ENCODE assay signal across 1 cellular context in the genomic region with DNA sequence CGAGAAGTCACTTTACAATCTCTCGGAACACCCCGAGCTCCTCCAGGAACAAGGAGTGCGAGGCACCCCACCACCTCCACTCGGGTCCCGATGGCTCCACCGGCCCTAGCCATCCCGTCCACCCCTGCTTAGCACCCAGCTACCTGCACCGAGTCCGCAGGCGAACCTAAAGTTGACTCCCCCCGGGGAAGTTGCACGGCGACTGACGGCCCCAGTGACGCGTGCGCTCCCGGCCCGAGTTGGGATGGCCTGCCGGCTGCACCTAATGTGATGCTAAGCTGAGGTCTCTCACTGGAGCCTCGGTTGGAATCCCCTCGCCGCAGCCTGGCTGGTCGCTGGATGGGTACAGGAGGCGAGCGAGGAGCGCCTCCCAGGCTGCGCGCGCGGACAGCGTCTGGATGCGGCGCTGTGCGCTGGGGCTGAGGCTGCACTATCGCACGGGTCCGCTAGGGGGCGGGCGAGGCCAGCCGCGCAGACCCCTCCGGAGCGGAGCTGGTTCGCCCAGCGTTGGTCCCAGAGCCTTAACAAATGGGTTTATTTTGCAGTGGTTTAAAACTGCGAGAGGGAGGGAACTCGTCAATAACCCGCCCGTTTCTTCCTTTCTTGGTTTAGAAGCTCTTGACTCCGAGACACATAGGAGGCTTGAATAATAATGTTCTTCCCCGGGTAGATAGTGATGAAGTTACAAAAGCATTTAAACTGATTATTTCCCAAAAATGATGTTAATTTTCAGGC.
TF ChIP-seq lines count a peak whose summit lies in the region.

Gene OXTR (minus strand): TSS at position 526 of the 735 bp plus-strand sequence. CDS start 1,426 bp downstream, outside the sequence.

TF ChIP-seq in HepG2, 621 proteins besides CTCF, POLR2A, EP300 and RAD21 (continued from another document and continues in another):
- TF ChIP-seq ZNF770 (CRISPR knock-in tag; IDR thresholded peaks at IDR 0.05) (no peak), MLLT10 (CRISPR knock-in tag; IDR thresholded peaks at IDR 0.05) (no peak), CREB3 (CRISPR knock-in tag; IDR thresholded peaks at IDR 0.05) (no peak), ZNF547 (CRISPR knock-in tag; IDR thresholded peaks at IDR 0.05) (0 out of 2 replicates have a peak, but pooled peaks have one; percentile 31), ZC3H13 (CRISPR knock-in tag; IDR thresholded peaks at IDR 0.05) (no peak), ESRRA (CRISPR knock-in tag; IDR thresholded peaks at IDR 0.05; ENCODE audit: low read depth) (0 out of 2 replicates have a peak, but pooled peaks have one; percentile 34), KDM5A (IDR thresholded peaks at IDR 0.05; ENCODE audit: borderline replicate concordance, low read length) (no peak), HNF1B (CRISPR knock-in tag; IDR thresholded peaks at IDR 0.05) (peak; percentile 66; the same call in 1 of the 2 replicates), ELF3 (CRISPR knock-in tag; IDR thresholded peaks at IDR 0.05) (0 out of 2 replicates have a peak, but pooled peaks have one; percentile 21), ZNF282 (IDR thresholded peaks at IDR 0.05; ENCODE audit: partially characterized antibody) (no peak), ZNF776 (CRISPR knock-in tag; IDR thresholded peaks at IDR 0.05) (0 out of 2 replicates have a peak, but pooled peaks have one; percentile 44), UBTF (CRISPR knock-in tag; IDR thresholded peaks at IDR 0.05) (no peak), THYN1 (CRISPR knock-in tag; IDR thresholded peaks at IDR 0.05; ENCODE audit: borderline replicate concordance, low read depth) (no peak), FOXO1 (CRISPR knock-in tag; IDR thresholded peaks at IDR 0.05) (peak; percentile 32), ZMYM3 (CRISPR knock-in tag; IDR thresholded peaks at IDR 0.05) (no peak), ZSCAN21 (CRISPR knock-in tag; IDR thresholded peaks at IDR 0.05; ENCODE audit: borderline replicate concordance) (peak; percentile 26; the same call in 1 of the 2 replicates), ZNF598 (CRISPR knock-in tag; IDR thresholded peaks at IDR 0.05; ENCODE audit: borderline replicate concordance) (0 out of 2 replicates have a peak, but pooled peaks have one; percentile 10), TIGD3 (CRISPR knock-in tag; IDR thresholded peaks at IDR 0.05; ENCODE audit: borderline replicate concordance) (no peak), ARNTL (CRISPR knock-in tag; IDR thresholded peaks at IDR 0.05) (no peak), ZNF451 (CRISPR knock-in tag; IDR thresholded peaks at IDR 0.05) (no peak), POLR2AphosphoS5 (IDR thresholded peaks at IDR 0.05; ENCODE audit: low read depth, low read length) (no peak)
- TF ChIP-seq, protein P1, sequence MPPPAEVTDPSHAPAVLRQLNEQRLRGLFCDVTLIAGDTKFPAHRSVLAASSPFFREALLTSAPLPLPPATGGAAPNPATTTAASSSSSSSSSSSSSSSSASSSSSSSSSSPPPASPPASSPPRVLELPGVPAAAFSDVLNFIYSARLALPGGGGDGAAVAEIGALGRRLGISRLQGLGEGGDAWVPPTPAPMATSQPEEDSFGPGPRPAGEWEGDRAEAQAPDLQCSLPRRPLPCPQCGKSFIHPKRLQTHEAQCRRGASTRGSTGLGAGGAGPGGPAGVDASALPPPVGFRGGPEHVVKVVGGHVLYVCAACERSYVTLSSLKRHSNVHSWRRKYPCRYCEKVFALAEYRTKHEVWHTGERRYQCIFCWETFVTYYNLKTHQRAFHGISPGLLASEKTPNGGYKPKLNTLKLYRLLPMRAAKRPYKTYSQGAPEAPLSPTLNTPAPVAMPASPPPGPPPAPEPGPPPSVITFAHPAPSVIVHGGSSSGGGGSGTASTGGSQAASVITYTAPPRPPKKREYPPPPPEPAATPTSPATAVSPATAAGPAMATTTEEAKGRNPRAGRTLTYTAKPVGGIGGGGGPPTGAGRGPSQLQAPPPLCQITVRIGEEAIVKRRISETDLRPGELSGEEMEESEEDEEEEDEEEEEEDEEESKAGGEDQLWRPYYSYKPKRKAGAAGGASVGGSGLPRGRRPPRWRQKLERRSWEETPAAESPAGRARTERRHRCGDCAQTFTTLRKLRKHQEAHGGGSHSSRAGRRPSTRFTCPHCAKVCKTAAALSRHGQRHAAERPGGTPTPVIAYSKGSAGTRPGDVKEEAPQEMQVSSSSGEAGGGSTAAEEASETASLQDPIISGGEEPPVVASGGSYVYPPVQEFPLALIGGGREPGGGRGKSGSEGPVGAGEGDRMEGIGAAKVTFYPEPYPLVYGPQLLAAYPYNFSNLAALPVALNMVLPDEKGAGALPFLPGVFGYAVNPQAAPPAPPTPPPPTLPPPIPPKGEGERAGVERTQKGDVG (CRISPR knock-in tag; IDR thresholded peaks at IDR 0.05; ENCODE audit: borderline replicate concordance) = no peak
- TF ChIP-seq, protein P2, sequence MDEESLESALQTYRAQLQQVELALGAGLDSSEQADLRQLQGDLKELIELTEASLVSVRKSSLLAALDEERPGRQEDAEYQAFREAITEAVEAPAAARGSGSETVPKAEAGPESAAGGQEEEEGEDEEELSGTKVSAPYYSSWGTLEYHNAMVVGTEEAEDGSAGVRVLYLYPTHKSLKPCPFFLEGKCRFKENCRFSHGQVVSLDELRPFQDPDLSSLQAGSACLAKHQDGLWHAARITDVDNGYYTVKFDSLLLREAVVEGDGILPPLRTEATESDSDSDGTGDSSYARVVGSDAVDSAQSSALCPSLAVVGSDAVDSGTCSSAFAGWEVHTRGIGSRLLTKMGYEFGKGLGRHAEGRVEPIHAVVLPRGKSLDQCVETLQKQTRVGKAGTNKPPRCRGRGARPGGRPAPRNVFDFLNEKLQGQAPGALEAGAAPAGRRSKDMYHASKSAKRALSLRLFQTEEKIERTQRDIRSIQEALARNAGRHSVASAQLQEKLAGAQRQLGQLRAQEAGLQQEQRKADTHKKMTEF (CRISPR knock-in tag; IDR thresholded peaks at IDR 0.05) = peak; percentile 71; the same call in 1 of the 2 replicates
- TF ChIP-seq, protein P3, sequence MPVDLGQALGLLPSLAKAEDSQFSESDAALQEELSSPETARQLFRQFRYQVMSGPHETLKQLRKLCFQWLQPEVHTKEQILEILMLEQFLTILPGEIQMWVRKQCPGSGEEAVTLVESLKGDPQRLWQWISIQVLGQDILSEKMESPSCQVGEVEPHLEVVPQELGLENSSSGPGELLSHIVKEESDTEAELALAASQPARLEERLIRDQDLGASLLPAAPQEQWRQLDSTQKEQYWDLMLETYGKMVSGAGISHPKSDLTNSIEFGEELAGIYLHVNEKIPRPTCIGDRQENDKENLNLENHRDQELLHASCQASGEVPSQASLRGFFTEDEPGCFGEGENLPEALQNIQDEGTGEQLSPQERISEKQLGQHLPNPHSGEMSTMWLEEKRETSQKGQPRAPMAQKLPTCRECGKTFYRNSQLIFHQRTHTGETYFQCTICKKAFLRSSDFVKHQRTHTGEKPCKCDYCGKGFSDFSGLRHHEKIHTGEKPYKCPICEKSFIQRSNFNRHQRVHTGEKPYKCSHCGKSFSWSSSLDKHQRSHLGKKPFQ (CRISPR knock-in tag; IDR thresholded peaks at IDR 0.05; ENCODE audit: insufficient replicate concordance) = peak; percentile 39
- TF ChIP-seq, protein P4, sequence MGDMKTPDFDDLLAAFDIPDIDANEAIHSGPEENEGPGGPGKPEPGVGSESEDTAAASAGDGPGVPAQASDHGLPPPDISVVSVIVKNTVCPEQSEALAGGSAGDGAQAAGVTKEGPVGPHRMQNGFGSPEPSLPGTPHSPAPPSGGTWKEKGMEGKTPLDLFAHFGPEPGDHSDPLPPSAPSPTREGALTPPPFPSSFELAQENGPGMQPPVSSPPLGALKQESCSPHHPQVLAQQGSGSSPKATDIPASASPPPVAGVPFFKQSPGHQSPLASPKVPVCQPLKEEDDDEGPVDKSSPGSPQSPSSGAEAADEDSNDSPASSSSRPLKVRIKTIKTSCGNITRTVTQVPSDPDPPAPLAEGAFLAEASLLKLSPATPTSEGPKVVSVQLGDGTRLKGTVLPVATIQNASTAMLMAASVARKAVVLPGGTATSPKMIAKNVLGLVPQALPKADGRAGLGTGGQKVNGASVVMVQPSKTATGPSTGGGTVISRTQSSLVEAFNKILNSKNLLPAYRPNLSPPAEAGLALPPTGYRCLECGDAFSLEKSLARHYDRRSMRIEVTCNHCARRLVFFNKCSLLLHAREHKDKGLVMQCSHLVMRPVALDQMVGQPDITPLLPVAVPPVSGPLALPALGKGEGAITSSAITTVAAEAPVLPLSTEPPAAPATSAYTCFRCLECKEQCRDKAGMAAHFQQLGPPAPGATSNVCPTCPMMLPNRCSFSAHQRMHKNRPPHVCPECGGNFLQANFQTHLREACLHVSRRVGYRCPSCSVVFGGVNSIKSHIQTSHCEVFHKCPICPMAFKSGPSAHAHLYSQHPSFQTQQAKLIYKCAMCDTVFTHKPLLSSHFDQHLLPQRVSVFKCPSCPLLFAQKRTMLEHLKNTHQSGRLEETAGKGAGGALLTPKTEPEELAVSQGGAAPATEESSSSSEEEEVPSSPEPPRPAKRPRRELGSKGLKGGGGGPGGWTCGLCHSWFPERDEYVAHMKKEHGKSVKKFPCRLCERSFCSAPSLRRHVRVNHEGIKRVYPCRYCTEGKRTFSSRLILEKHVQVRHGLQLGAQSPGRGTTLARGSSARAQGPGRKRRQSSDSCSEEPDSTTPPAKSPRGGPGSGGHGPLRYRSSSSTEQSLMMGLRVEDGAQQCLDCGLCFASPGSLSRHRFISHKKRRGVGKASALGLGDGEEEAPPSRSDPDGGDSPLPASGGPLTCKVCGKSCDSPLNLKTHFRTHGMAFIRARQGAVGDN (CRISPR knock-in tag; IDR thresholded peaks at IDR 0.05) = peak; percentile 69
- TF ChIP-seq, protein P5, sequence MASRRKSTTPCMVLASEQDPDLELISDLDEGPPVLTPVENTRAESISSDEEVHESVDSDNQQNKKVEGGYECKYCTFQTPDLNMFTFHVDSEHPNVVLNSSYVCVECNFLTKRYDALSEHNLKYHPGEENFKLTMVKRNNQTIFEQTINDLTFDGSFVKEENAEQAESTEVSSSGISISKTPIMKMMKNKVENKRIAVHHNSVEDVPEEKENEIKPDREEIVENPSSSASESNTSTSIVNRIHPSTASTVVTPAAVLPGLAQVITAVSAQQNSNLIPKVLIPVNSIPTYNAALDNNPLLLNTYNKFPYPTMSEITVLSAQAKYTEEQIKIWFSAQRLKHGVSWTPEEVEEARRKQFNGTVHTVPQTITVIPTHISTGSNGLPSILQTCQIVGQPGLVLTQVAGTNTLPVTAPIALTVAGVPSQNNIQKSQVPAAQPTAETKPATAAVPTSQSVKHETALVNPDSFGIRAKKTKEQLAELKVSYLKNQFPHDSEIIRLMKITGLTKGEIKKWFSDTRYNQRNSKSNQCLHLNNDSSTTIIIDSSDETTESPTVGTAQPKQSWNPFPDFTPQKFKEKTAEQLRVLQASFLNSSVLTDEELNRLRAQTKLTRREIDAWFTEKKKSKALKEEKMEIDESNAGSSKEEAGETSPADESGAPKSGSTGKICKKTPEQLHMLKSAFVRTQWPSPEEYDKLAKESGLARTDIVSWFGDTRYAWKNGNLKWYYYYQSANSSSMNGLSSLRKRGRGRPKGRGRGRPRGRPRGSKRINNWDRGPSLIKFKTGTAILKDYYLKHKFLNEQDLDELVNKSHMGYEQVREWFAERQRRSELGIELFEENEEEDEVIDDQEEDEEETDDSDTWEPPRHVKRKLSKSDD (CRISPR knock-in tag; IDR thresholded peaks at IDR 0.05; ENCODE audit: low read depth) = no peak
